In the genomic region with DNA sequence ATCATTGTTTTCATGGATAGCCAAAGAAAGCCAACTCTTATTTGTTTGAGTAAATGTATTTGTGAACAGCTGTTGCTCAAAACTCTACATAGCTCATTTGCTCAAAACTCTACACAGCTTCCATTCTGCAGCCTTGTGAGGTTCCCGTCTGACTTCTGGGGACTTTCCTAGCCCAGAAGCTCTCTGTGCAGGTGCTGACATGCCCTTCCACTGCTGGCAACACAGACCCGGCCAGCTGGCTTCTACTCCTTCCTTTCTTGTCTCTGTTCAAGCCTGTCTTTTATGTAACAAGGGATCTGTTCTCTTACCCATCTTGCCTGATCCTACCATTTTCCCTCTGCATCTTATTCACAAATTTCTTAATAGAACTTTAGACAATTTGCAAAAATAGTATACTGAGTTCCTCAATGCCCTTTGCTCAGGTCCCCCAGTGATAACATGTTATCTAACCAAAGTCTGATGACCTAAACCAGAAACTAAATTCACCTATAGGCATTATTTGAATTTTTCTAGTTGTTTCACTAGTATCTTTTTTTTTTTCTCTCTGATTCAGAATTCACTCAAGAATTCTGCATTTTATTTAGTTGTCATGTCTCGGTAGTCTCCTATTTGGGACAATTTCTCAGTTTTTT, we compare ENCODE assay signal across 12 cellular contexts.
DNase-seq lines count a peak whose midpoint lies in the region; ATAC-seq and TF ChIP-seq lines count a peak whose summit lies in the region.
"Had no signal": no experiment of that assay in that cellular context is flagged by ENCODE, and none has a peak within 500 bp of the region (broad histone marks: within the 10 kb centered on the region; RNA-seq: fewer than 3 reads in every experiment).

No MANE protein-coding gene starts in this region.

- H4K20me1 ChIP-seq in KMS-11 (ENCODE audit: insufficient read depth) = no peaks in the 10 kb centered on the region

- TF ChIP-seq CTCF in KMS-11 (conservative IDR thresholded peaks at IDR 0.05; ENCODE audit: low read depth, low read length) (no peak), brain microvascular endothelial cell (IDR thresholded peaks at IDR 0.05; ENCODE audit: low read depth, low read length, missing control alignments) (no peak)

- ATAC-seq in GM19324 (IDR thresholded peaks at IDR 0.05; ENCODE audit: low FRiP score, unreplicated experiment) (peak; percentile 95), HG02763 (IDR thresholded peaks at IDR 0.05; ENCODE audit: unreplicated experiment) (peak; percentile 99)

- peaks cover 31% of the 10 kb centered on the region for H3K4me1 ChIP-seq in KMS-11 (ENCODE audit: low read depth, poor library complexity, severe bottlenecking)
- H3K4me1 ChIP-seq: spleen had no signal

- H3K36me3 ChIP-seq in KMS-11 (ENCODE audit: insufficient read depth) = no peaks in the 10 kb centered on the region
- no peaks in the 10 kb centered on the region for H3K36me3 ChIP-seq in brain microvascular endothelial cell (replicated peaks)
- H3K36me3 ChIP-seq: spleen had no signal

- peak overlapping the region; percentile 40 for H3K4me2 ChIP-seq in KMS-11

- DNase-seq in retina (peak; percentile 43), MV-4-11 (lab: John Stamatoyannopoulos, UW) (no peak), brain microvascular endothelial cell (no peak), cardiac septum (ENCODE audit: low spot score) (no peak)
- DNase-seq: activated CD4-positive, alpha-beta T cell treated with anti-CD3 and anti-CD28 coated beads, Interleukin-2, amount 10 ng/mL, durations not matched to agents 24 days and 14 days; aorta; KG1; OCI-M1; spleen had no signal

- intact Hi-C loops in cardiac septum (cut with DNase I) = no loop called here

- no peak overlapping the region for H3K9ac ChIP-seq in KMS-11

- no peak overlapping the region for H3K4me3 ChIP-seq in KMS-11 (IDR thresholded peaks at IDR 0.05; ENCODE audit: insufficient read depth, low read depth, low read length)
- H3K4me3 ChIP-seq in brain microvascular endothelial cell (ENCODE audit: low read depth, low read length) = no peak overlapping the region
- H3K4me3 ChIP-seq: spleen had no signal

- in situ Hi-C loops in brain microvascular endothelial cell (cut with HindIII; ENCODE audit: low pct_ligation_motif_present, low sequenced_read_pairs) = no loop called here

- H3K27me3 ChIP-seq in KMS-11 (ENCODE audit: insufficient read depth, low read depth) (no peaks in the 10 kb centered on the region), brain microvascular endothelial cell (replicated peaks) (no peaks in the 10 kb centered on the region)
- H3K27me3 ChIP-seq: spleen had no signal

- 0 out of 2 replicates have a peak overlapping the region, but pooled peaks have one; percentile 20 for H2AFZ ChIP-seq in KMS-11 (ENCODE audit: low read depth)

- H3K79me2 ChIP-seq in KMS-11 (ENCODE audit: insufficient read depth, low read depth) = no peaks in the 10 kb centered on the region

- H3K27ac ChIP-seq in KMS-11 = peak overlapping the region; percentile 34; the same call in 1 of the 2 replicates
- H3K27ac ChIP-seq in brain microvascular endothelial cell = no peak overlapping the region
- H3K27ac ChIP-seq: spleen had no signal
